In the genomic region with DNA sequence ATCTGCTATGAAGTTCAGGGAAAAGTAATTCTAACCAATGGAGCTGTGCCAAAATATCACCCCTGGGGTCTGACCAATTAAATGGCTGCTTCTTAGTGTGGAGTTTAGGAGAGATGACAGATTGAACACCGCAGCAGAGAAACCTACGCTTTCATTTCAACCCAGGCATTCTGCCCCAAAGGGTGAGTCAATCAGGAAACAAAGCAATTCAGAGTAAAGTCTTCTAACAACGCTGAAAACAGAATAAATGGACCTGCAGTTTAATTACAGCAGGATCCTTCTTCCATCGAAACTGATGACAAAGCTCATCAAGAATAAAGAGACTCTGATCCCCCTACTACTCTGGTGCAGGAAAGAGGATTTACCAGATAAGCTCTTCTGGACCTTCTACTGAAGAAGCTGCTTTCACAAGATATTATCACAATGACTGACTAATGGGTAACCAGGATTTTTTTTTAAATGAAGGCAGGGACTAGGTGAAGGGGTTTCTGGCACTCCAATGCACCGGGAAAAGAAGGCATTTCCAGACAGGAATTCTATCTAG, we compare ENCODE assay signal across 8 cellular contexts. TPM values are rescaled to one million over a fixed set of nuclear protein-coding genes. Genes with fewer than 3 reads are reported as not detected.
A peak's percentile ranks its signal among the peaks of the same experiment; 100 is the strongest.
DNase-seq lines count a peak whose midpoint lies in the region; ATAC-seq, FAIRE-seq and TF ChIP-seq lines count a peak whose summit lies in the region.

No MANE protein-coding gene starts in this region.

- peak; percentile 71 to 89 (median 73) for DNase-seq in CD4-positive, alpha-beta memory T cell
- DNase-seq in H54 (ENCODE audit: insufficient read length, low spot score) = peak; percentile 66
- DNase-seq in K562 (ENCODE audit: extremely low read depth in 1 of 4, low spot score in 3 of 4) = peak in 3 of 4 experiments; percentile 14 to 83 (median 43)
- DNase-seq in osteoblast (ENCODE audit: insufficient read length, low spot score, missing footprints) = peak; percentile 59
- DNase-seq in NCI-H748 treated with DMSO at 0.1 percent for 48 hours (lab: John Stamatoyannopoulos, UW) = no peak
- DNase-seq in hippocampal formation (lab: John Stamatoyannopoulos, UW) = no peak
- DNase-seq in NCI-H1105 treated with DMSO at 0.1 percent for 48 hours (lab: John Stamatoyannopoulos, UW) = no peak

- TF ChIP-seq EP300 in K562 (IDR thresholded peaks at IDR 0.05; ENCODE audit: low read length) = no peak

- no peak for TF ChIP-seq CTCF in K562 (IDR thresholded peaks at IDR 0.05 in 2 of 3, conservative IDR thresholded peaks at IDR 0.05 in 1 of 3; ENCODE audit: insufficient read depth in 2 of 3, low read depth in 1 of 3, low read length in 3 of 3)
- TF ChIP-seq CTCF in osteoblast (IDR thresholded peaks at IDR 0.05; ENCODE audit: extremely low read depth, low read depth, low read length) = no peak

- no peaks in the 10 kb centered on the region for H4K20me1 ChIP-seq in K562 (replicated peaks; ENCODE audit: control insufficient read depth, insufficient read depth, low read length)
- H4K20me1 ChIP-seq in osteoblast (ENCODE audit: insufficient read depth, low read length) = peaks cover 7% of the 10 kb centered on the region

- CTCF ChIA-PET in CD4-positive, alpha-beta memory T cell (lab: Charles Lee; ENCODE audit: partially characterized antibody) = interaction anchor here (0.5 to 5.2 kb wide), 9 partner anchors 9 to 757 kb away, joined by 3 to 45 read pairs (median 5); a partner anchor contains a TSS
- CTCF ChIA-PET in K562 (lab: Yijun Ruan, JAX; ENCODE audit: low intra/inter-chr PET ratio) = no interaction called here

- intact Hi-C loops in CD4-positive, alpha-beta memory T cell (cut with micrococcal nuclease) = loop anchor here (1.0 to 2.0 kb wide), 3 partner anchors 16 to 42 kb away; a partner anchor contains a TSS
- intact Hi-C loops in K562 (cut with micrococcal nuclease) = no loop called here

- peaks cover 94% of the 10 kb centered on the region for H3K4me1 ChIP-seq in CD4-positive, alpha-beta memory T cell (ENCODE audit: insufficient read depth, low read length)
- H3K4me1 ChIP-seq in K562 (replicated peaks in 1 of 2; ENCODE audit: control insufficient read depth in 2 of 2, insufficient read depth in 2 of 2, low read length in 2 of 2) (peaks cover 0 to 15% of the 10 kb centered on the region in 2 experiments), osteoblast (ENCODE audit: insufficient read depth, low read length) (peaks cover 18% of the 10 kb centered on the region)

- H3K4me1 Mint-ChIP-seq in CD4-positive, alpha-beta memory T cell = peaks cover 55 to 82% (median 68%) of the 10 kb centered on the region in 4 donors

- peak overlapping the region; percentile 26 to 35 for H3K4me3 ChIP-seq in CD4-positive, alpha-beta memory T cell (ENCODE audit: low read length in 2 of 2)
- peak overlapping the region; percentile 23; the same call in 1 of the 2 replicates for H3K4me3 ChIP-seq in K562
- H3K4me3 ChIP-seq in osteoblast (ENCODE audit: insufficient read depth, low read length) = peak overlapping the region; percentile 10

- H3K36me3 Mint-ChIP-seq in CD4-positive, alpha-beta memory T cell = peaks cover 0 to 3% of the 10 kb centered on the region in 2 donors

- FAIRE-seq in H54 (lab: Jason Lieb, UNC) (peak; percentile 73), K562 (lab: Jason Lieb, UNC) (peak; percentile 26)

- H3K27me3 ChIP-seq in CD4-positive, alpha-beta memory T cell (ENCODE audit: insufficient read depth, low read length) = no peaks in the 10 kb centered on the region
- no peaks in the 10 kb centered on the region for H3K27me3 ChIP-seq in K562 (ENCODE audit: control insufficient read depth in 2 of 2, insufficient read depth in 2 of 2, low read length in 2 of 2)
- no peaks in the 10 kb centered on the region for H3K27me3 ChIP-seq in osteoblast (ENCODE audit: insufficient read depth, low read length)

- POLR2A ChIA-PET in CD4-positive, alpha-beta memory T cell (lab: Charles Lee; ENCODE audit: partially characterized antibody) = interaction anchor here (0.9 to 12.1 kb wide), 12 partner anchors 8 to 490 kb away, joined by 3 to 179 read pairs (median 4); a partner anchor contains a TSS
- POLR2A ChIA-PET in K562 (lab: Yijun Ruan, JAX) = interaction anchor here (1.0 to 1.4 kb wide), 5 partner anchors 9 to 21 kb away, joined by 4 to 7 read pairs (median 5); a partner anchor contains a TSS

- H3K9me1 ChIP-seq in K562 (ENCODE audit: control insufficient read depth, insufficient read depth, low read length) = no peaks in the 10 kb centered on the region

- H3K9me3 Mint-ChIP-seq in CD4-positive, alpha-beta memory T cell = no peaks in the 10 kb centered on the region

- H3K27ac Mint-ChIP-seq in CD4-positive, alpha-beta memory T cell = peak overlapping the region; percentile 83 to 96 (median 92)

- H2AFZ ChIP-seq in K562 (ENCODE audit: low read depth, low read length) (0 out of 2 replicates have a peak overlapping the region, but pooled peaks have one; percentile 29), osteoblast (ENCODE audit: low read length) (no peak overlapping the region)

- H3K27ac ChIP-seq in CD4-positive, alpha-beta memory T cell (ENCODE audit: low read depth, low read length) = peak overlapping the region; percentile 68
- peak overlapping the region; percentile 37; the same call in 1 of the 3 replicates for H3K27ac ChIP-seq in K562 (ENCODE audit: extremely low read depth, low read depth, low read length)
- peak overlapping the region; percentile 10 for H3K27ac ChIP-seq in osteoblast (ENCODE audit: low read depth, low read length)

- H3K4me2 ChIP-seq in K562 (ENCODE audit: insufficient read depth, low read length) = peak overlapping the region; percentile 53
- H3K4me2 ChIP-seq in osteoblast (ENCODE audit: insufficient read depth, low read length) = peak overlapping the region; percentile 53

- H3K79me2 ChIP-seq in K562 (ENCODE audit: control insufficient read depth, insufficient read depth, low read length) = no peaks in the 10 kb centered on the region
- peaks cover 54% of the 10 kb centered on the region for H3K79me2 ChIP-seq in osteoblast (ENCODE audit: insufficient read depth, low read length)

- H3K9ac ChIP-seq in K562 (ENCODE audit: insufficient read depth in 1 of 2, low read depth in 2 of 2, low read length in 2 of 2) = no peak overlapping the region

- in situ Hi-C loops in K562 (cut with MboI) = no loop called here

- 3% methylated on average over 5 of the region's 5 CpGs for WGBS in K562 (ENCODE audit: insufficient coverage, low coverage, missing lambda C conversion rate)

- no peak for TF ChIP-seq RAD21 in K562 (CRISPR knock-in tag; conservative IDR thresholded peaks at IDR 0.05 in 1 of 2, IDR thresholded peaks at IDR 0.05 in 1 of 2)

- H3K9me3 ChIP-seq in CD4-positive, alpha-beta memory T cell (ENCODE audit: control insufficient read depth in 1 of 2, low read length in 2 of 2) = no peaks in the 10 kb centered on the region
- H3K9me3 ChIP-seq in K562 (replicated peaks; ENCODE audit: control insufficient read depth, insufficient read depth, low read depth, low read length) (no peaks in the 10 kb centered on the region), osteoblast (ENCODE audit: low read depth, low read length) (no peaks in the 10 kb centered on the region)

- no peaks in the 10 kb centered on the region for H3K36me3 ChIP-seq in CD4-positive, alpha-beta memory T cell (ENCODE audit: insufficient read depth, low read length)
- H3K36me3 ChIP-seq in K562 (ENCODE audit: control insufficient read depth, insufficient read depth, low read length) (no peaks in the 10 kb centered on the region), osteoblast (ENCODE audit: insufficient read depth, low read length) (no peaks in the 10 kb centered on the region)

- BruUV-seq in K562 (replicated peaks; lab: Mats Ljungman, UMichigan) = no TSS peak

- peak overlapping the region; percentile 74 to 87 (median 86) for H3K4me3 Mint-ChIP-seq in CD4-positive, alpha-beta memory T cell

- ATAC-seq in SK-N-SH treated with all-trans-retinoic acid at 6 μM for 48 hours = peak; percentile 85
- peak; percentile 74 for ATAC-seq in K562

- H3K27me3 Mint-ChIP-seq in CD4-positive, alpha-beta memory T cell = no peaks in the 10 kb centered on the region

- no peak for TF ChIP-seq POLR2A in H54 (IDR thresholded peaks at IDR 0.05; ENCODE audit: low read depth, low read length)
- no peak for TF ChIP-seq POLR2A in K562 (conservative IDR thresholded peaks at IDR 0.05)

TF ChIP-seq in SK-N-SH treated with all-trans-retinoic acid at 6 μM for 48 hours, 23 proteins besides CTCF, POLR2A, EP300 and RAD21 (continues in another document):
- TF ChIP-seq GLIS3 (CRISPR knock-in tag; IDR thresholded peaks at IDR 0.05) (no peak), RARB (CRISPR knock-in tag; IDR thresholded peaks at IDR 0.05) (no peak), ZNF70 (CRISPR knock-in tag; IDR thresholded peaks at IDR 0.05) (no peak), BACH2 (CRISPR knock-in tag; IDR thresholded peaks at IDR 0.05; ENCODE audit: borderline replicate concordance) (no peak), ZC3H10 (CRISPR knock-in tag; IDR thresholded peaks at IDR 0.05) (no peak), ESRRG (CRISPR knock-in tag; IDR thresholded peaks at IDR 0.05) (no peak)

TF ChIP-seq in K562, 482 proteins besides CTCF, POLR2A, EP300 and RAD21 (continues in another document):
- TF ChIP-seq GABPB2 (CRISPR knock-in tag; conservative IDR thresholded peaks at IDR 0.05) (no peak), XRCC4 (IDR thresholded peaks at IDR 0.05; ENCODE audit: extremely low read depth, insufficient read depth, insufficient read length) (no peak), BRF1 (IDR thresholded peaks at IDR 0.05; ENCODE audit: borderline replicate concordance, extremely low read depth, insufficient read length) (no peak), DPF2 (IDR thresholded peaks at IDR 0.05) (peak; percentile 64)

RNA-seq across cellular contexts. Expression of a gene that starts 16.7 kb away (rescaled TPM):
- 10 to 100 TPM; 72.1 to 82.3 TPM for total RNA-seq in CD4-positive, alpha-beta memory T cell
- 10 to 100 TPM; 48.3 to 51.0 TPM for polyA plus RNA-seq in CD4-positive, alpha-beta memory T cell
- total RNA-seq in K562 (2011; cell fraction: chromatin; rRNA removed; ENCODE audit: low replicate concordance) = 11.5 and 14.4 TPM in 2 replicates
- total RNA-seq in K562 (2011; cell fraction: nucleolus; rRNA removed) = 9.2 and 10.5 TPM in 2 replicates
- total RNA-seq in K562 (2011; cell fraction: nucleoplasm; rRNA removed) = 11.7 and 23.2 TPM in 2 replicates
- total RNA-seq in K562 (2014; rRNA removed) (12.7 and 16.4 TPM in 2 replicates), K562 (2014; rRNA removed; fragmentation: Illumina TruSeq; extraction: Trizol) (12.5 and 12.8 TPM in 2 replicates), K562 (2015; rRNA removed; fragmentation: Illumina TruSeq; extraction: Trizol) (12.4 and 12.5 TPM in 2 replicates), K562 (2021) (18.1 and 19.3 TPM in 2 replicates), osteoblast (15.2 and 15.6 TPM in 2 replicates)
- polyA plus RNA-seq in K562 (2011; rRNA removed) (11.9 and 15.9 TPM in 2 replicates), K562 (2014; fragmentation: Illumina TruSeq; extraction: Trizol) (13.7 and 13.9 TPM in 2 replicates), K562 (2014; fragmentation: Nextera tagmentation; extraction: Ambion mirVana) (1 to 10 TPM; 3.4 to 3.7 TPM), K562 (2014; rRNA removed) (9.2 and 9.6 TPM in 2 replicates)
- polyA plus RNA-seq in K562 (2011; cell fraction: cytosol; rRNA removed) = 12.4 and 14.9 TPM in 2 replicates
- 4.3 and 7.3 TPM in 2 replicates for polyA plus RNA-seq in K562 (2011; cell fraction: nucleus; rRNA removed)
- polyA plus RNA-seq in K562 (2012) = 11.4 and 12.5 TPM in 2 replicates
- polyA minus RNA-seq in K562 (2011; rRNA and poly(A)+ RNA removed) = 21.2 and 39.4 TPM in 2 replicates
- 16.7 and 19.7 TPM in 2 replicates for polyA minus RNA-seq in K562 (2011; cell fraction: cytosol; rRNA and poly(A)+ RNA removed)
- polyA minus RNA-seq in K562 (2011; cell fraction: nucleus; rRNA and poly(A)+ RNA removed) = 3.3 and 3.5 TPM in 2 replicates

Comparison
In these comparisons a context has a peak if more than half of its experiments do, and no peak if none do; other contexts are left out.
1. DNase-seq: peak in CD4-positive, alpha-beta memory T cell (5 of 5), H54 (single experiment), K562 (3 of 4) and osteoblast (single experiment); none in NCI-H748 treated with DMSO at 0.1 percent for 48 hours (single experiment), hippocampal formation (0 of 2) and NCI-H1105 treated with DMSO at 0.1 percent for 48 hours (single experiment).
2. H3K27ac ChIP-seq: peak in every context shown above with its lines; median percentile 68 in CD4-positive, alpha-beta memory T cell; 37 in K562; 10 in osteoblast.
3. Peak in every context shown above with its lines, with median percentiles within 50 percentile points of each other: H3K4me3 ChIP-seq.